In genomic region chr15:48392356-48392755, GRCh38 we compare ENCODE assay signal across 14 cellular contexts.
DNase-seq lines count a peak whose midpoint lies in the region; ATAC-seq and TF ChIP-seq lines count a peak whose summit lies in the region.
"Had no signal": no experiment of that assay in that cellular context is flagged by ENCODE, and none has a peak within 500 bp of the region (broad histone marks: within the 10 kb centered on the region; RNA-seq: fewer than 3 reads in every experiment).

No MANE protein-coding gene starts in this region.

- H3K27ac Mint-ChIP-seq in chondrocyte (ENCODE audit: unreplicated experiment) = peak overlapping the region; percentile 93
- H3K27ac Mint-ChIP-seq: activated CD4-positive, alpha-beta memory T cell treated with anti-CD3 and anti-CD28 coated beads for 36 hours; memory B cell had no signal

- no peak overlapping the region for H3K4me2 ChIP-seq in hepatocyte
- H3K4me2 ChIP-seq: KMS-11 had no signal

- H3K4me3 ChIP-seq in hepatocyte = no peak overlapping the region
- H3K4me3 ChIP-seq in prostate gland = no peak overlapping the region

- H4K20me1 ChIP-seq in hepatocyte (ENCODE audit: insufficient read depth, poor library complexity, severe bottlenecking) = no peaks in the 10 kb centered on the region

- H3K27me3 ChIP-seq in hepatocyte = no peaks in the 10 kb centered on the region
- no peaks in the 10 kb centered on the region for H3K27me3 ChIP-seq in prostate gland (replicated peaks; ENCODE audit: insufficient read depth)

- WGBS in hepatocyte (ENCODE audit: low lambda C conversion rate, missing lambda C conversion rate) = 71% methylated on average over 4 of the region's 4 CpGs
- WGBS in prostate gland = 23% methylated on average over 4 of the region's 4 CpGs

- H3K27ac ChIP-seq in C4-2B = peak overlapping the region; percentile 41
- H3K27ac ChIP-seq in hepatocyte = no peak overlapping the region
- peak overlapping the region; percentile 58 to 68 for H3K27ac ChIP-seq in prostate gland
- H3K27ac ChIP-seq: KMS-11 had no signal

- no peak for DNase-seq in chondrocyte (ENCODE audit: low spot score)
- DNase-seq in hepatocyte (ENCODE audit: low spot score) = peak; percentile 16
- DNase-seq in prostate gland (ENCODE audit: low spot score) = peak; percentile 62
- DNase-seq: activated CD4-positive, alpha-beta memory T cell treated with anti-CD3 and anti-CD28 coated beads for 36 hours; activated effector memory CD4-positive, alpha-beta T cell treated with Interleukin-2 at 50 U/mL for 16 hours; PC-3; T-helper 2 cell had no signal

- H3K9me2 ChIP-seq in hepatocyte (replicated peaks; ENCODE audit: insufficient read depth) = no peaks in the 10 kb centered on the region

- H3K79me2 ChIP-seq in hepatocyte = no peaks in the 10 kb centered on the region

- H3K9me3 ChIP-seq in hepatocyte (ENCODE audit: low read depth) = no peaks in the 10 kb centered on the region
- H3K9me3 ChIP-seq in prostate gland = no peaks in the 10 kb centered on the region

- no peak overlapping the region for H2AFZ ChIP-seq in hepatocyte

- H3K4me1 Mint-ChIP-seq in chondrocyte (ENCODE audit: low read depth) = peaks cover 86% of the 10 kb centered on the region
- H3K4me1 Mint-ChIP-seq: memory B cell had no signal

- intact Hi-C loops in prostate gland (cut with DNase I) = no loop called here

- no peak for TF ChIP-seq POLR2A in prostate gland (IDR thresholded peaks at IDR 0.05)

- peaks cover 2% of the 10 kb centered on the region for H3K9me3 Mint-ChIP-seq in chondrocyte (ENCODE audit: low read depth)
- H3K9me3 Mint-ChIP-seq: activated CD4-positive, alpha-beta memory T cell treated with anti-CD3 and anti-CD28 coated beads for 36 hours; memory B cell had no signal

- H3K4me3 Mint-ChIP-seq in chondrocyte (ENCODE audit: unreplicated experiment) = no peak overlapping the region
- H3K4me3 Mint-ChIP-seq: activated CD4-positive, alpha-beta memory T cell treated with anti-CD3 and anti-CD28 coated beads for 36 hours; memory B cell had no signal

- H3K4me1 ChIP-seq in hepatocyte (ENCODE audit: insufficient read depth) (no peaks in the 10 kb centered on the region), prostate gland (replicated peaks) (peaks cover 11% of the 10 kb centered on the region)

- TF ChIP-seq CTCF in C4-2B (conservative IDR thresholded peaks at IDR 0.05) (no peak), chondrocyte (IDR thresholded peaks at IDR 0.05) (no peak), hepatocyte (IDR thresholded peaks at IDR 0.05; ENCODE audit: poor library complexity) (no peak), prostate gland (IDR thresholded peaks at IDR 0.05) (no peak)

- H3K27me3 Mint-ChIP-seq in chondrocyte (ENCODE audit: low read depth) = no peaks in the 10 kb centered on the region
- H3K27me3 Mint-ChIP-seq: activated CD4-positive, alpha-beta memory T cell treated with anti-CD3 and anti-CD28 coated beads for 36 hours had no signal

- H3K36me3 Mint-ChIP-seq in chondrocyte (ENCODE audit: low read depth) = peaks cover 2% of the 10 kb centered on the region
- H3K36me3 Mint-ChIP-seq: activated CD4-positive, alpha-beta memory T cell treated with anti-CD3 and anti-CD28 coated beads for 36 hours; memory B cell had no signal

- ATAC-seq in HG03095 (IDR thresholded peaks at IDR 0.05; ENCODE audit: unreplicated experiment) (no peak), HG02588 (IDR thresholded peaks at IDR 0.05; ENCODE audit: unreplicated experiment) (no peak), HG02852 (IDR thresholded peaks at IDR 0.05; ENCODE audit: unreplicated experiment) (no peak), HG03342 (IDR thresholded peaks at IDR 0.05; ENCODE audit: unreplicated experiment) (no peak)
- ATAC-seq: PC-3 had no signal

- H3K36me3 ChIP-seq in hepatocyte (replicated peaks; ENCODE audit: insufficient read depth, low read depth) = no peaks in the 10 kb centered on the region
- no peaks in the 10 kb centered on the region for H3K36me3 ChIP-seq in prostate gland
